Comparison of ENCODE assay signal across 28 cellular contexts in genomic region chr12:22656835-22657234, GRCh38. TPM values are rescaled to one million over a fixed set of nuclear protein-coding genes. Genes with fewer than 3 reads are reported as not detected.
A peak's percentile ranks its signal among the peaks of the same experiment; 100 is the strongest.
DNase-seq lines count a peak whose midpoint lies in the region; ATAC-seq and TF ChIP-seq lines count a peak whose summit lies in the region.
"Had no signal": no experiment of that assay in that cellular context is flagged by ENCODE, and none has a peak within 500 bp of the region (broad histone marks: within the 10 kb centered on the region; RNA-seq: fewer than 3 reads in every experiment).

No MANE protein-coding gene starts in this region.

- intact Hi-C loops in thyroid gland (cut with DNase I): no loop called here

- H3K4me1 Mint-ChIP-seq in T-helper 17 cell: peaks cover 26% of the 10 kb centered on the region

- H3K27me3 ChIP-seq in thyroid gland: no peaks in the 10 kb centered on the region
- H3K27me3 ChIP-seq: brain microvascular endothelial cell, heart right ventricle, right lobe of liver, upper lobe of right lung had no signal

- no peak for ATAC-seq in T-helper 17 cell
- no peak for ATAC-seq in HG03521 (IDR thresholded peaks at IDR 0.05; ENCODE audit: unreplicated experiment)
- ATAC-seq: heart right ventricle, K562, left cardiac atrium, right lobe of liver had no signal

- no peak overlapping the region for H3K27ac ChIP-seq in thyroid gland
- H3K27ac ChIP-seq: brain microvascular endothelial cell, heart right ventricle, right lobe of liver, upper lobe of right lung, WERI-Rb-1 had no signal

- peaks cover 7 to 8% of the 10 kb centered on the region in 2 donors for H3K4me1 ChIP-seq in thyroid gland
- H3K4me1 ChIP-seq: right lobe of liver had no signal

- no peak overlapping the region for H3K4me3 Mint-ChIP-seq in T-helper 17 cell
- H3K4me3 Mint-ChIP-seq: activated CD4-positive, alpha-beta T cell treated with anti-CD3 and anti-CD28 coated beads, Interleukin-2, amount 10 ng/mL, durations not matched to agents 7 days and 5 days; activated T-cell treated with anti-CD3 and anti-CD28 coated beads, Interleukin-2, amount 50 U/mL, for 4 hours; CD4-positive, alpha-beta memory T cell; H9; stimulated activated effector memory CD8-positive, alpha-beta T cell treated with anti-CD3 and anti-CD28 coated beads, Interleukin-12 subunit alpha, Interleukin-12 subunit beta, amount 100 ng/mL, for 72 hours had no signal

- peaks cover 4% of the 10 kb centered on the region for H3K36me3 Mint-ChIP-seq in T-helper 17 cell (ENCODE audit: low read depth)

- peak overlapping the region; percentile 84 for H3K27ac Mint-ChIP-seq in T-helper 17 cell
- H3K27ac Mint-ChIP-seq: activated CD4-positive, alpha-beta T cell treated with anti-CD3 and anti-CD28 coated beads, Interleukin-2, amount 10 ng/mL, durations not matched to agents 7 days and 5 days; CD4-positive, alpha-beta memory T cell had no signal

- TF ChIP-seq POLR2A in thyroid gland (IDR thresholded peaks at IDR 0.05): no peak

- H3K9me3 ChIP-seq in T-helper 17 cell (ENCODE audit: control insufficient read depth, low read length, poor library complexity, severe bottlenecking) (no peaks in the 10 kb centered on the region), thyroid gland (no peaks in the 10 kb centered on the region)
- H3K9me3 ChIP-seq: heart right ventricle, right lobe of liver, upper lobe of right lung had no signal

- no peak overlapping the region for H3K4me3 ChIP-seq in thyroid gland (replicated peaks in 1 of 3)
- H3K4me3 ChIP-seq: heart right ventricle, K562, right lobe of liver, upper lobe of right lung had no signal

- H3K36me3 ChIP-seq in thyroid gland: no peaks in the 10 kb centered on the region
- H3K36me3 ChIP-seq: brain microvascular endothelial cell, right lobe of liver, upper lobe of right lung had no signal

- WGBS in thyroid gland, 2 donors: 83 to 96% methylated on average over 1 of the region's 1 CpG

- DNase-seq in NCI-H345 (lab: John Stamatoyannopoulos, UW) (peak; percentile 15), NCI-H345 treated with DMSO at 0.1 percent for 48 hours (lab: John Stamatoyannopoulos, UW; ENCODE audit: unreplicated experiment) (no peak), NCI-H1105 treated with DMSO at 0.1 percent for 48 hours (lab: John Stamatoyannopoulos, UW) (peak; percentile 80), T-helper 17 cell (no peak), myocyte (ENCODE audit: low read depth) (peak; percentile 36), thyroid gland (no peak), SK-N-DZ (ENCODE audit: low spot score) (no peak)
- DNase-seq: activated CD4-positive, alpha-beta T cell treated with anti-CD3 and anti-CD28 coated beads, Interleukin-2, amount 10 ng/mL, durations not matched to agents 7 days and 5 days; activated T-cell treated with anti-CD3 and anti-CD28 coated beads, Interleukin-2, amount 50 U/mL, for 4 hours; CD4-positive, alpha-beta memory T cell; DND-41; effector CD8-positive, alpha-beta T cell; erythroblast; H9; heart right ventricle; left cardiac atrium; NCI-H1436 treated with DMSO at 0.1 percent for 48 hours; posterior cingulate gyrus; right lobe of liver; stimulated activated CD4-positive, alpha-beta T cell treated with anti-CD3 and anti-CD28 coated beads, Interleukin-4, amount 100 ng/mL, for 24 hours; substantia nigra; T1000; upper lobe of right lung; WERI-Rb-1 had no signal

- no peak for TF ChIP-seq CTCF in thyroid gland (IDR thresholded peaks at IDR 0.05)

- no peaks in the 10 kb centered on the region for H3K27me3 Mint-ChIP-seq in T-helper 17 cell
- H3K27me3 Mint-ChIP-seq: activated CD4-positive, alpha-beta T cell treated with anti-CD3 and anti-CD28 coated beads, Interleukin-2, amount 10 ng/mL, durations not matched to agents 7 days and 5 days; CD4-positive, alpha-beta memory T cell had no signal

RNA-seq across cellular contexts. Expression of gene ETNK1, which starts 31.9 kb away (rescaled TPM):
- total RNA-seq in T-helper 17 cell: 10 to 100 TPM; 52.0 to 52.9 TPM
- 21.7 and 22.8 TPM in 2 replicates for total RNA-seq in myocyte
- polyA plus RNA-seq in myocyte (2012): 12.9 TPM
- total RNA-seq in thyroid gland: 10 to 100 TPM; 50.0 to 78.2 (median 57.4) TPM
- 38.4 and 39.3 TPM in 2 replicates for polyA plus RNA-seq in SK-N-DZ (2014; cell fraction: cytosol; rRNA removed)
- 71.3 and 77.6 TPM in 2 replicates for polyA plus RNA-seq in SK-N-DZ (2014; cell fraction: nucleus; rRNA removed)

Comparison
In these comparisons a context has a peak if more than half of its experiments do, and no peak if none do; other contexts are left out.
1. DNase-seq: peak in NCI-H345 (single experiment), NCI-H1105 treated with DMSO at 0.1 percent for 48 hours (single experiment) and myocyte (single experiment); none in NCI-H345 treated with DMSO at 0.1 percent for 48 hours (single experiment), T-helper 17 cell (0 of 3), thyroid gland (0 of 2) and SK-N-DZ (single experiment).